20 cellular contexts compared by ENCODE assay signal in the genomic region with DNA sequence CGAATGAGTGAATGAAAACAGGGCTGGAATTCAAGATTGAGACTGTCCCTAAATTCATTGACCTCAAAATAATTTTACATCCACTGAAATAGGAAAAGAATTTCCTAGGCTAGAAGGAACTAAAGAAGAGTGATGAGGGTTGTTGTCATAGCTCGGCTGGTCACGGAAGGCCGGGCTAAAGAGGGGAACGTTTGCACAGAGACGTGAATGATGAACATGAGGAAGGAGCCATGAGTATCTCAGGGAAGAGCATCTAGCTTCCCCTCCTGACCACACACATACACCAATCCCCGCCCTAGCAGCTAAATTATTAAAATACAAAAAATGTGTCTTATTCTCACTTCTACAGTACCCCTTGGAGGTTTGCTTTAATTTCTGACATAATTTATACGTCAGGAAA.
A peak's percentile ranks its signal among the peaks of the same experiment; 100 is the strongest.
DNase-seq lines count a peak whose midpoint lies in the region; ATAC-seq and TF ChIP-seq lines count a peak whose summit lies in the region.
"Had no signal": no experiment of that assay in that cellular context is flagged by ENCODE, and none has a peak within 500 bp of the region (broad histone marks: within the 10 kb centered on the region; RNA-seq: fewer than 3 reads in every experiment).

No MANE protein-coding gene starts in this region.

- no peaks in the 10 kb centered on the region; a peak in 1 of 4 replicates for H3K79me1 ChIP-seq in IMR-90 (ENCODE audit: low read depth in 1 of 2, low read length in 2 of 2)

- H3K18ac ChIP-seq in IMR-90 (ENCODE audit: low read depth, low read length): peak overlapping the region; percentile 55; the same call in 1 of the 2 replicates

- H4K8ac ChIP-seq in IMR-90 (ENCODE audit: low read depth in 2 of 2, low read length in 2 of 2): no peak overlapping the region

- peak overlapping the region; percentile 91 for H2AK5ac ChIP-seq in IMR-90 (ENCODE audit: low read depth, low read length)

- H3K27ac ChIP-seq in IMR-90 (ENCODE audit: insufficient read depth, low read length): no peak overlapping the region
- H3K27ac ChIP-seq in adrenal gland: peak overlapping the region in 4 of 5 donors; percentile 62 to 87 (median 76)
- H3K27ac ChIP-seq in naive thymus-derived CD4-positive, alpha-beta T cell (ENCODE audit: low read depth, low read length): no peak overlapping the region
- H3K27ac ChIP-seq: vagina had no signal

- no peaks in the 10 kb centered on the region for H3K27me3 Mint-ChIP-seq in activated CD4-positive, alpha-beta memory T cell treated with anti-CD3 and anti-CD28 coated beads for 36 hours
- H3K27me3 Mint-ChIP-seq in activated CD4-positive, alpha-beta memory T cell treated with anti-CD3 and anti-CD28 coated beads, Interleukin-2, amount 10 ng/mL, durations not matched to agents 7 days and 5 days: no peaks in the 10 kb centered on the region
- H3K27me3 Mint-ChIP-seq in naive thymus-derived CD4-positive, alpha-beta T cell: no peaks in the 10 kb centered on the region

- H3K4me3 ChIP-seq in IMR-90 (ENCODE audit: insufficient read depth, low read depth, low read length) (no peak overlapping the region), adrenal gland (no peak overlapping the region)
- H3K4me3 ChIP-seq in naive thymus-derived CD4-positive, alpha-beta T cell (ENCODE audit: low read length): no peak overlapping the region
- H3K4me3 ChIP-seq: heart right ventricle, vagina had no signal

- H2AFZ ChIP-seq in IMR-90 (replicated peaks; ENCODE audit: low read length, poor library complexity): no peak overlapping the region

- no peaks in the 10 kb centered on the region for H3K9me3 Mint-ChIP-seq in activated CD4-positive, alpha-beta memory T cell treated with anti-CD3 and anti-CD28 coated beads for 36 hours
- no peaks in the 10 kb centered on the region for H3K9me3 Mint-ChIP-seq in activated CD4-positive, alpha-beta memory T cell treated with anti-CD3 and anti-CD28 coated beads, Interleukin-2, amount 10 ng/mL, durations not matched to agents 7 days and 5 days
- H3K9me3 Mint-ChIP-seq in naive thymus-derived CD4-positive, alpha-beta T cell: no peaks in the 10 kb centered on the region
- H3K9me3 Mint-ChIP-seq: activated T-helper 2 cell treated with anti-CD3 and anti-CD28 coated beads, Interferon-gamma antibody, Interleukin-2, Interleukin-4, amounts not matched to agents 10 μg/mL and 5 μg/mL and 100 μg/mL, durations not matched to agents 14 hours and 24 hours and 36 hours; HFFc6; IgD-negative memory B cell had no signal

- H2BK15ac ChIP-seq in IMR-90 (ENCODE audit: low read depth, low read length): peak overlapping the region; percentile 89; the same call in 2 of the 3 replicates

- H3K27me3 ChIP-seq in IMR-90 (ENCODE audit: control insufficient read depth, insufficient read depth, low read length) (no peaks in the 10 kb centered on the region), adrenal gland (no peaks in the 10 kb centered on the region)
- no peaks in the 10 kb centered on the region for H3K27me3 ChIP-seq in naive thymus-derived CD4-positive, alpha-beta T cell (ENCODE audit: control insufficient read depth in 2 of 2, insufficient read depth in 2 of 2, low read length in 2 of 2)
- H3K27me3 ChIP-seq: heart right ventricle, vagina had no signal

- H3K4me1 Mint-ChIP-seq in activated CD4-positive, alpha-beta memory T cell treated with anti-CD3 and anti-CD28 coated beads for 36 hours (ENCODE audit: low read depth): peaks cover 36% of the 10 kb centered on the region
- peaks cover 19% of the 10 kb centered on the region for H3K4me1 Mint-ChIP-seq in activated CD4-positive, alpha-beta memory T cell treated with anti-CD3 and anti-CD28 coated beads, Interleukin-2, amount 10 ng/mL, durations not matched to agents 7 days and 5 days
- H3K4me1 Mint-ChIP-seq in naive thymus-derived CD4-positive, alpha-beta T cell: peaks cover 18 to 43% (median 32%) of the 10 kb centered on the region in 7 donors
- H3K4me1 Mint-ChIP-seq: IgD-negative memory B cell had no signal

- H3K4me2 ChIP-seq in IMR-90 (ENCODE audit: low read depth, low read length): no peak overlapping the region

- intact Hi-C loops in activated CD4-positive, alpha-beta memory T cell treated with anti-CD3 and anti-CD28 coated beads for 36 hours (cut with micrococcal nuclease): loop anchor here (2.0 kb wide), 2 partner anchors 62 to 76 kb away; no protein-coding TSS in a partner anchor
- intact Hi-C loops in IMR-90 (cut with micrococcal nuclease): loop anchor here (10.0 kb wide), 1 partner anchor 192 kb away; the partner anchor contains the start of gene SLC44A1
- intact Hi-C loops in adrenal gland (cut with DNase I): no loop called here
- intact Hi-C loops in naive thymus-derived CD4-positive, alpha-beta T cell (cut with micrococcal nuclease): loop anchor here in 1 of 2 donors (2.0 to 5.0 kb wide), 2 partner anchors 60 to 75 kb away; no protein-coding TSS in a partner anchor

- TF ChIP-seq CTCF in IMR-90 (conservative IDR thresholded peaks at IDR 0.05; ENCODE audit: low read depth, low read length) (no peak), adrenal gland (IDR thresholded peaks at IDR 0.05) (no peak)

- H3K9me3 ChIP-seq in IMR-90 (ENCODE audit: control insufficient read depth, insufficient read depth, low read length) (no peaks in the 10 kb centered on the region), adrenal gland (replicated peaks in 1 of 3) (no peaks in the 10 kb centered on the region)
- H3K9me3 ChIP-seq in naive thymus-derived CD4-positive, alpha-beta T cell (ENCODE audit: control insufficient read depth in 2 of 3, low read length in 3 of 3): no peaks in the 10 kb centered on the region
- H3K9me3 ChIP-seq: vagina had no signal

- no peaks in the 10 kb centered on the region for H4K20me1 ChIP-seq in IMR-90 (ENCODE audit: insufficient read depth, low read length)

- H3K4ac ChIP-seq in IMR-90 (ENCODE audit: low read depth, low read length): peak overlapping the region; percentile 24; the same call in 1 of the 2 replicates

- no peak overlapping the region for H2AK9ac ChIP-seq in IMR-90 (replicated peaks; ENCODE audit: low read depth, low read length, poor library complexity)

- dilution Hi-C loops in IMR-90 (cut with HindIII; ENCODE audit: low sequenced_read_pairs, unreplicated experiment): no loop called here

- CTCF ChIA-PET in activated CD4-positive, alpha-beta memory T cell treated with anti-CD3 and anti-CD28 coated beads for 36 hours (lab: Charles Lee): interaction anchor here (1.0 kb wide), 1 partner anchor 126 kb away, joined by 5 read pairs; no protein-coding TSS in a partner anchor
- CTCF ChIA-PET in activated CD4-positive, alpha-beta memory T cell treated with anti-CD3 and anti-CD28 coated beads, Interleukin-2, amount 10 ng/mL, durations not matched to agents 7 days and 5 days (lab: Charles Lee): interaction anchor here (1.3 kb wide), 1 partner anchor 70 kb away, joined by 3 read pairs; no protein-coding TSS in a partner anchor
- CTCF ChIA-PET in IMR-90 (lab: Yijun Ruan, JAX): no interaction called here
- CTCF ChIA-PET in naive thymus-derived CD4-positive, alpha-beta T cell (lab: Charles Lee): interaction anchor here (0.6 kb wide), 1 partner anchor 109 kb away, joined by 3 read pairs; no protein-coding TSS in a partner anchor

- no peak overlapping the region for H3K56ac ChIP-seq in IMR-90 (ENCODE audit: extremely low read depth, insufficient read depth, low read length)

- TF ChIP-seq RAD21 in IMR-90 (IDR thresholded peaks at IDR 0.05; ENCODE audit: low read length): no peak

- peak overlapping the region; percentile 75 for H2BK5ac ChIP-seq in IMR-90 (ENCODE audit: low read depth, low read length, poor library complexity, severe bottlenecking)

- in situ Hi-C loops in IMR-90 (cut with MboI; ENCODE audit: low sequenced_read_pairs): no loop called here

- no peak overlapping the region for H3K9ac ChIP-seq in IMR-90 (ENCODE audit: low read depth, low read length)

- peak overlapping the region; percentile 67; the same call in 1 of the 2 replicates for H2BK120ac ChIP-seq in IMR-90 (ENCODE audit: low read depth, low read length)

- H3K9me1 ChIP-seq in IMR-90 (ENCODE audit: insufficient read depth, low read length): peaks cover 7% of the 10 kb centered on the region

- no peak overlapping the region for H3K4me3 Mint-ChIP-seq in activated CD4-positive, alpha-beta memory T cell treated with anti-CD3 and anti-CD28 coated beads for 36 hours
- H3K4me3 Mint-ChIP-seq in activated CD4-positive, alpha-beta memory T cell treated with anti-CD3 and anti-CD28 coated beads, Interleukin-2, amount 10 ng/mL, durations not matched to agents 7 days and 5 days: no peak overlapping the region
- H3K4me3 Mint-ChIP-seq in naive thymus-derived CD4-positive, alpha-beta T cell: peak overlapping the region in 9 of 10 donors; percentile 42 to 75 (median 69)
- H3K4me3 Mint-ChIP-seq: HFFc6, IgD-negative memory B cell had no signal

- H3K4me1 ChIP-seq in IMR-90 (ENCODE audit: control insufficient read depth, insufficient read depth, low read length) (peaks cover 15% of the 10 kb centered on the region), adrenal gland (replicated peaks in 1 of 2) (peaks cover 9 to 42% of the 10 kb centered on the region in 2 donors)
- peaks cover 0 to 24% of the 10 kb centered on the region in 2 donors for H3K4me1 ChIP-seq in naive thymus-derived CD4-positive, alpha-beta T cell (ENCODE audit: control insufficient read depth in 2 of 2, insufficient read depth in 2 of 2, low read length in 2 of 2)
- H3K4me1 ChIP-seq: vagina had no signal

- no peaks in the 10 kb centered on the region for H3K36me3 Mint-ChIP-seq in activated CD4-positive, alpha-beta memory T cell treated with anti-CD3 and anti-CD28 coated beads for 36 hours
- no peaks in the 10 kb centered on the region for H3K36me3 Mint-ChIP-seq in activated CD4-positive, alpha-beta memory T cell treated with anti-CD3 and anti-CD28 coated beads, Interleukin-2, amount 10 ng/mL, durations not matched to agents 7 days and 5 days (ENCODE audit: low read depth)
- peaks cover 0 to 2% (median 0%) of the 10 kb centered on the region in 5 donors for H3K36me3 Mint-ChIP-seq in naive thymus-derived CD4-positive, alpha-beta T cell
- H3K36me3 Mint-ChIP-seq: IgD-negative memory B cell had no signal

- H4K5ac ChIP-seq in IMR-90 (ENCODE audit: low read depth, low read length): no peak overlapping the region

- peak overlapping the region; percentile 60 for H3K27ac Mint-ChIP-seq in activated CD4-positive, alpha-beta memory T cell treated with anti-CD3 and anti-CD28 coated beads for 36 hours
- H3K27ac Mint-ChIP-seq in activated CD4-positive, alpha-beta memory T cell treated with anti-CD3 and anti-CD28 coated beads, Interleukin-2, amount 10 ng/mL, durations not matched to agents 7 days and 5 days: no peak overlapping the region
- H3K27ac Mint-ChIP-seq in naive thymus-derived CD4-positive, alpha-beta T cell: peak overlapping the region; percentile 32 to 94 (median 80)
- H3K27ac Mint-ChIP-seq: activated T-helper 2 cell treated with anti-CD3 and anti-CD28 coated beads, Interferon-gamma antibody, Interleukin-2, Interleukin-4, amounts not matched to agents 10 μg/mL and 5 μg/mL and 100 μg/mL, durations not matched to agents 14 hours and 24 hours and 36 hours; IgD-negative memory B cell had no signal

- H3K36me3 ChIP-seq in IMR-90 (ENCODE audit: control insufficient read depth, insufficient read depth, low read length) (no peaks in the 10 kb centered on the region), adrenal gland (replicated peaks in 1 of 2) (no peaks in the 10 kb centered on the region)
- no peaks in the 10 kb centered on the region for H3K36me3 ChIP-seq in naive thymus-derived CD4-positive, alpha-beta T cell (ENCODE audit: control insufficient read depth in 2 of 3, insufficient read depth in 3 of 3, low read length in 3 of 3)
- H3K36me3 ChIP-seq: heart right ventricle, vagina had no signal

- ATAC-seq in IMR-90 (ENCODE audit: low read depth) (no peak), HG03342 (IDR thresholded peaks at IDR 0.05; ENCODE audit: unreplicated experiment) (no peak)
- peak; percentile 75 for ATAC-seq in naive thymus-derived CD4-positive, alpha-beta T cell

- H3K23ac ChIP-seq in IMR-90 (ENCODE audit: low read depth, low read length): no peak overlapping the region

- no peak for TF ChIP-seq POLR2A in IMR-90 (IDR thresholded peaks at IDR 0.05; ENCODE audit: low read depth, low read length)
- TF ChIP-seq POLR2A in adrenal gland (IDR thresholded peaks at IDR 0.05): no peak

- POLR2A ChIA-PET in activated CD4-positive, alpha-beta memory T cell treated with anti-CD3 and anti-CD28 coated beads for 36 hours (lab: Charles Lee): interaction anchor here (0.7 to 2.1 kb wide), 3 partner anchors 11 to 61 kb away, joined by 3 to 7 read pairs (median 4); no protein-coding TSS in a partner anchor
- POLR2A ChIA-PET in activated CD4-positive, alpha-beta memory T cell treated with anti-CD3 and anti-CD28 coated beads, Interleukin-2, amount 10 ng/mL, durations not matched to agents 7 days and 5 days (lab: Charles Lee): interaction anchor here (0.7 kb wide), 1 partner anchor 110 kb away, joined by 3 read pairs; no protein-coding TSS in a partner anchor
- POLR2A ChIA-PET in IMR-90 (lab: Charles Lee; ENCODE audit: unreplicated experiment): no interaction called here
- POLR2A ChIA-PET in naive thymus-derived CD4-positive, alpha-beta T cell (lab: Charles Lee): interaction anchor here (1.2 kb wide), 1 partner anchor 10 kb away, joined by 3 read pairs; no protein-coding TSS in a partner anchor

- H2BK20ac ChIP-seq in IMR-90 (ENCODE audit: low read depth, low read length): peak overlapping the region; percentile 67; the same call in 1 of the 2 replicates

- no peak overlapping the region; the same call in 1 of the 2 replicates for H4K91ac ChIP-seq in IMR-90 (ENCODE audit: insufficient read depth, low read depth, low read length)

- DNase-seq in activated CD4-positive, alpha-beta memory T cell treated with anti-CD3 and anti-CD28 coated beads for 36 hours: no peak
- DNase-seq in activated CD4-positive, alpha-beta memory T cell treated with anti-CD3 and anti-CD28 coated beads, Interleukin-2, amount 10 ng/mL, durations not matched to agents 7 days and 5 days: no peak
- DNase-seq in IMR-90 (no peak), adrenal gland (no peak), AML-193 (lab: John Stamatoyannopoulos, UW) (no peak), HuH-7 (ENCODE audit: low spot score) (no peak)
- no peak for DNase-seq in naive thymus-derived CD4-positive, alpha-beta T cell
- DNase-seq: cortex of kidney, DMS79, heart right ventricle, NCI-H1694, NCI-H2171 treated with DMSO at 0.1 percent for 48 hours, NCI-H69, occipital lobe, substantia nigra had no signal

- no CpG with 5 or more reads among the region's 8 CpGs for WGBS in IMR-90 (ENCODE audit: extremely low coverage in 2 of 2, insufficient read length in 1 of 2), 2 experiments
- WGBS in adrenal gland, 4 donors: 74 to 77% (median 77%) methylated on average over 8 of the region's 8 CpGs

- BruUV-seq in IMR-90 (replicated peaks; lab: Mats Ljungman, UMichigan): no TSS peak

- H3K14ac ChIP-seq in IMR-90 (replicated peaks; ENCODE audit: low read depth, low read length): no peak overlapping the region

Comparison
In these comparisons a context has a peak if more than half of its experiments do, and no peak if none do; other contexts are left out.
1. H3K4me3 Mint-ChIP-seq: peak in naive thymus-derived CD4-positive, alpha-beta T cell (9 of 10); none in activated CD4-positive, alpha-beta memory T cell treated with anti-CD3 and anti-CD28 coated beads for 36 hours (single experiment) and activated CD4-positive, alpha-beta memory T cell treated with anti-CD3 and anti-CD28 coated beads, Interleukin-2, amount 10 ng/mL, durations not matched to agents 7 days and 5 days (single experiment).
2. H3K27ac ChIP-seq: peak in adrenal gland (4 of 5); none in IMR-90 (single experiment) and naive thymus-derived CD4-positive, alpha-beta T cell (single experiment).
3. intact Hi-C loops: an anchor here in activated CD4-positive, alpha-beta memory T cell treated with anti-CD3 and anti-CD28 coated beads for 36 hours (2.0 kb wide) and IMR-90 (10.0 kb wide); none called in adrenal gland.